In the genomic region with DNA sequence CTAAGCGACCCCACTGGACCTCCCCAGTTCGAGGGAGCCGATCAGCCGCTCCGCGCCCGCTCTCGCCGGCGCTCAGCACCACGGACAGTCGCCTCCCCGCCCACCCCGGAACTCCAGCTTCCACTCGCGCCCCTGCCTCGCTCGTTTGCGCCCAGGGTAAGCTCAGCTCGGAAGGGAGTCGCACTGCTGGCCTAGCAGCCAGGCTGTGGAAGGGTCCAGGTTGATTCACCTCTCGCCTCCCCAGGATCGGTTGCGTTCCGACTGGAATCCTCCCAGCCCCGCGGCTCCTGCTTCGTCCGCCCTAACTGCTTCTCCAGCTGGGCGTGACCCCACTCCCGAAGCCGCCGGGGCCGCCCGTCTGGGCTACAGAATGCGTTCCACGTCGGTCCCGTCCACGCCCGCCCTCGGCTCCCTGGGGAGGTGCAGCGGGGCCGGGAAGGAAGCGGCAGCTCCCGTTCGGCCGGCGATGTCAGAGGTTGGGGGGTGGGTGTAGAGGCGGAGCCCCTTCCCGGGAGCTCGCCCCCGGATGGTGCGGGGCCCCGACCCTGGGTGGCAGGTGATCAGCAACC, we compare ENCODE assay signal across 8 cellular contexts. TPM values are rescaled to one million over a fixed set of nuclear protein-coding genes. Genes with fewer than 3 reads are reported as not detected.
DNase-seq lines count a peak whose midpoint lies in the region; ATAC-seq and TF ChIP-seq lines count a peak whose summit lies in the region.

No MANE protein-coding gene starts in this region.

- H3K9me3 ChIP-seq in heart right ventricle: no peaks in the 10 kb centered on the region

- intact Hi-C loops in heart right ventricle (cut with DNase I) (loop anchor here in 1 of 10 donors (5.0 kb wide), 1 partner anchor 48 kb away; no protein-coding TSS in a partner anchor), posterior vena cava (cut with DNase I) (no loop called here)

- peaks cover 0 to 19% of the 10 kb centered on the region in 2 donors for H3K36me3 Mint-ChIP-seq in activated naive CD4-positive, alpha-beta T cell treated with anti-CD3 and anti-CD28 coated beads, Interleukin-2, amount 50 U/mL, for 72 hours

- H3K27me3 ChIP-seq in heart right ventricle: peaks cover 0 to 66% (median 0%) of the 10 kb centered on the region in 7 donors

- peaks cover 14 to 20% of the 10 kb centered on the region in 2 donors for H3K9me3 Mint-ChIP-seq in activated naive CD4-positive, alpha-beta T cell treated with anti-CD3 and anti-CD28 coated beads, Interleukin-2, amount 50 U/mL, for 72 hours

- H3K4me3 ChIP-seq in heart right ventricle: peak overlapping the region; percentile 45 to 78 (median 72)

- WGBS in heart right ventricle, 2 donors: 0 to 1% methylated on average over 49 to 55 of the region's 55 CpGs

- no peaks in the 10 kb centered on the region for H3K36me3 ChIP-seq in heart right ventricle

- DNase-seq in activated CD4-positive, CD25-positive, alpha-beta regulatory T cell treated with anti-CD3 and anti-CD28 coated beads, Interleukin-2, amount 50 U/mL, for 72 hours: peak; percentile 40
- no peak for DNase-seq in activated CD4-positive, CD25-positive, alpha-beta regulatory T cell (lab: John Stamatoyannopoulos, UW)
- DNase-seq in NCI-H345 (lab: John Stamatoyannopoulos, UW): peak; percentile 63
- peak in 1 of 2 donors; percentile 54 for DNase-seq in activated naive CD4-positive, alpha-beta T cell treated with anti-CD3 and anti-CD28 coated beads, Interleukin-2, amount 50 U/mL, for 72 hours (ENCODE audit: low spot score in 2 of 2)
- DNase-seq in heart right ventricle: peak; percentile 51
- peak; percentile 83 for DNase-seq in posterior vena cava (ENCODE audit: low spot score)
- no peak for DNase-seq in NCI-H2107 treated with DMSO at 0.1 percent for 48 hours (lab: John Stamatoyannopoulos, UW; ENCODE audit: unreplicated experiment)

- H3K4me1 ChIP-seq in heart right ventricle: peaks cover 4 to 33% (median 21%) of the 10 kb centered on the region in 9 donors

- peak; percentile 46 to 71 for ATAC-seq in activated naive CD4-positive, alpha-beta T cell treated with anti-CD3 and anti-CD28 coated beads, Interleukin-2, amount 50 U/mL, for 72 hours
- ATAC-seq in heart right ventricle: peak; percentile 59 to 84 (median 78)
- no peak for ATAC-seq in HG02588 (IDR thresholded peaks at IDR 0.05; ENCODE audit: unreplicated experiment)

- TF ChIP-seq CTCF in heart right ventricle (IDR thresholded peaks at IDR 0.05): no peak

- no peak overlapping the region for H3K27ac Mint-ChIP-seq in activated naive CD4-positive, alpha-beta T cell treated with anti-CD3 and anti-CD28 coated beads, Interleukin-2, amount 50 U/mL, for 72 hours

- H3K27ac ChIP-seq in heart right ventricle: peak overlapping the region in 9 of 10 donors; percentile 32 to 87 (median 76)

RNA-seq across cellular contexts. Expression of gene SCN3B, which starts 0.3 kb away (rescaled TPM):
- total RNA-seq in activated naive CD4-positive, alpha-beta T cell treated with anti-CD3 and anti-CD28 coated beads, Interleukin-2, amount 50 U/mL, for 72 hours: under 1 TPM in 1 of 2 donors, not detected in 1; 0.06 TPM
- total RNA-seq in heart right ventricle (1 to 10 TPM in 7 of 10 donors, under 1 TPM in 3; 0.26 to 3.4 (median 1.7) TPM), posterior vena cava (1 to 10 TPM; 1.5 to 2.8 TPM)
- under 1 TPM; 0.78 to 0.80 TPM for polyA plus RNA-seq in heart right ventricle

Comparison
In these comparisons a context has a peak if more than half of its experiments do, and no peak if none do; other contexts are left out.
1. DNase-seq: peak in activated CD4-positive, CD25-positive, alpha-beta regulatory T cell treated with anti-CD3 and anti-CD28 coated beads, Interleukin-2, amount 50 U/mL, for 72 hours (single experiment), NCI-H345 (single experiment), heart right ventricle (2 of 2) and posterior vena cava (single experiment); none in activated CD4-positive, CD25-positive, alpha-beta regulatory T cell (0 of 4) and NCI-H2107 treated with DMSO at 0.1 percent for 48 hours (single experiment).